20 cellular contexts compared by ENCODE assay signal in the genomic region with DNA sequence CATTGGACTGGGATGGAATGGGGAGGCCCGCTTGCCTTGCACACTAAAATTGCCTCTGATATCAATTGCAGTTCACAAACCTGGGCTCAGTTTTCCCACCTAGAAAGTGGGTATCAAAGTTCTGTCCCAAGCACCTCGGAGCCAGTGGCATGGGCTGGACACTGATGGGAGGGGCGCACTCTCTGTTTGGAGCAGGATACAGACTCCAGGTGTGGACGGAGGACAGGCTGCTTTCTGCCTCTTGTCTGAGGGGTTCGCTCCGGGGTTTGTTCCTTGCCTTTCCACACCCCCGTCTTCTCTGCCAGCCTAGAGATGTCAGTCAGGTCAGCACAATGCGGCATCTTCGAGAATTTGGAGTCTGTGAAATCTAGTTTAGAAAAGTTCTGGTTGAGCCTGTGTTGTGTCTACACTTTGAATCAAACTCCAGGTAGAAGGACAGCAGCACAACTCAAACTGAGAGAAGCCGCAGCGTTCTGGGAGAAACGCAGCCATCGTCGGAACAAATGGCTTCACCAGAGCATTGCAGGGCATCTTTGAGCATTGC.
DNase-seq lines count a peak whose midpoint lies in the region.
"Had no signal": no experiment of that assay in that cellular context is flagged by ENCODE, and none has a peak within 500 bp of the region (broad histone marks: within the 10 kb centered on the region; RNA-seq: fewer than 3 reads in every experiment).

No MANE protein-coding gene starts in this region.

- H3K9me3 ChIP-seq in neuronal stem cell (replicated peaks in 1 of 2; ENCODE audit: control insufficient read depth in 2 of 2, insufficient read depth in 1 of 2, low read depth in 1 of 2, low read length in 2 of 2) = no peaks in the 10 kb centered on the region
- H3K9me3 ChIP-seq: A549, BE2C, Caco-2 had no signal

- no peaks in the 10 kb centered on the region for H3K36me3 ChIP-seq in neuronal stem cell (replicated peaks in 1 of 2; ENCODE audit: control insufficient read depth in 2 of 2, insufficient read depth in 2 of 2, low read length in 2 of 2)
- H3K36me3 ChIP-seq: BE2C had no signal

- no peak overlapping the region for H3K23ac ChIP-seq in neuronal stem cell (ENCODE audit: low read depth, low read length, poor library complexity)

- H2AK5ac ChIP-seq in neuronal stem cell (ENCODE audit: low read depth, low read length) = peak overlapping the region; percentile 51

- H3K9ac ChIP-seq in neuronal stem cell (ENCODE audit: low read depth, low read length, poor library complexity) = no peak overlapping the region
- H3K9ac ChIP-seq: GM23248 had no signal

- no peak overlapping the region for H2BK15ac ChIP-seq in neuronal stem cell (ENCODE audit: low read length)

- no peak overlapping the region for H2AFZ ChIP-seq in neuronal stem cell (ENCODE audit: low read length)
- H2AFZ ChIP-seq: GM23248 had no signal

- WGBS in neuronal stem cell (ENCODE audit: extremely low coverage in 2 of 2, insufficient read length in 2 of 2, insufficient replicate concordance in 1 of 2), 2 donors = no CpG with 5 or more reads among the region's 14 CpGs

- no peak overlapping the region for H3K18ac ChIP-seq in neuronal stem cell (ENCODE audit: low read length)

- H3K4me3 ChIP-seq in neuronal stem cell (ENCODE audit: low read length in 2 of 2) = no peak overlapping the region
- H3K4me3 ChIP-seq: A549, GM23248 had no signal

- H3K79me1 ChIP-seq in neuronal stem cell (ENCODE audit: low read depth, low read length) = no peaks in the 10 kb centered on the region

- no peak overlapping the region for H4K91ac ChIP-seq in neuronal stem cell (ENCODE audit: low read depth, low read length, poor library complexity)

- H4K8ac ChIP-seq in neuronal stem cell (ENCODE audit: low read depth, low read length) = no peak overlapping the region

- H2BK120ac ChIP-seq in neuronal stem cell (ENCODE audit: low read depth, low read length) = no peak overlapping the region

- H3K4me2 ChIP-seq in neuronal stem cell (ENCODE audit: insufficient read depth, low read length, poor library complexity, severe bottlenecking) = no peak overlapping the region
- H3K4me2 ChIP-seq: A549 had no signal

- no peak overlapping the region for H3K14ac ChIP-seq in neuronal stem cell (ENCODE audit: low read length)

- peaks cover 0 to 27% (median 0%) of the 10 kb centered on the region in 3 experiments for H3K27me3 ChIP-seq in neuronal stem cell (ENCODE audit: control insufficient read depth in 3 of 3, insufficient read depth in 3 of 3, low read depth in 1 of 3, low read length in 3 of 3)

- peak; percentile 30 for DNase-seq in activated CD8-positive, alpha-beta memory T cell treated with anti-CD3 and anti-CD28 coated beads for 24 hours
- DNase-seq in activated CD8-positive, alpha-beta memory T cell treated with anti-CD3 and anti-CD28 coated beads, Interleukin-2, amount 50 U/mL, for 4 hours = no peak
- DNase-seq in ecto neural progenitor cell (ENCODE audit: low spot score) (peak; percentile 22), neuronal stem cell (ENCODE audit: low spot score) (no peak), ureter (ENCODE audit: low spot score) (peak; percentile 33), HT-29 (ENCODE audit: low spot score) (no peak), Kasumi-1 (lab: John Stamatoyannopoulos, UW) (no peak)
- DNase-seq in activated naive CD4-positive, alpha-beta T cell (lab: John Stamatoyannopoulos, UW) = no peak
- DNase-seq: 8988T; ACHN; AML-193; BE2C; Caco-2; CD4-positive, CD25-positive, alpha-beta regulatory T cell; DMS153; DND-41; GM23248; HCEC 1CT had no signal

- H3K4ac ChIP-seq in neuronal stem cell (ENCODE audit: low read length) = no peak overlapping the region

- H3K27ac ChIP-seq in neuronal stem cell (replicated peaks; ENCODE audit: low read length) = no peak overlapping the region
- H3K27ac ChIP-seq: A549, C4-2B, GM23248 had no signal

- H2BK5ac ChIP-seq in neuronal stem cell (ENCODE audit: low read length) = no peak overlapping the region

- H2BK12ac ChIP-seq in neuronal stem cell (ENCODE audit: low read length) = no peak overlapping the region

- H3K4me1 ChIP-seq in neuronal stem cell (ENCODE audit: control insufficient read depth in 2 of 2, insufficient read depth in 1 of 2, low read depth in 1 of 2, low read length in 2 of 2) = peaks cover 0 to 3% of the 10 kb centered on the region in 2 donors
- H3K4me1 ChIP-seq: A549, BE2C, Caco-2 had no signal

Comparison
In these comparisons a context has a peak if more than half of its experiments do, and no peak if none do; other contexts are left out.
1. DNase-seq: peak in activated CD8-positive, alpha-beta memory T cell treated with anti-CD3 and anti-CD28 coated beads for 24 hours (single experiment), ecto neural progenitor cell (single experiment) and ureter (single experiment); none in activated CD8-positive, alpha-beta memory T cell treated with anti-CD3 and anti-CD28 coated beads, Interleukin-2, amount 50 U/mL, for 4 hours (single experiment), neuronal stem cell (single experiment), HT-29 (single experiment), activated naive CD4-positive, alpha-beta T cell (0 of 4) and Kasumi-1 (0 of 2).